In genomic region chr20:62357681-62358080, GRCh38 we compare ENCODE assay signal across 1 cellular context.
TF ChIP-seq lines count a peak whose summit lies in the region.

No MANE protein-coding gene starts in this region.

TF ChIP-seq in IMR-90, 13 proteins besides CTCF, POLR2A, EP300 and RAD21 (continued from another document):
- TF ChIP-seq FOS (IDR thresholded peaks at IDR 0.05; ENCODE audit: low read depth, low read length) (no peak), MXI1 (IDR thresholded peaks at IDR 0.05; ENCODE audit: borderline replicate concordance, low read depth, low read length) (no peak), MAZ (IDR thresholded peaks at IDR 0.05; ENCODE audit: borderline replicate concordance, low read depth, low read length) (no peak), BHLHE40 (IDR thresholded peaks at IDR 0.05; ENCODE audit: low read depth, low read length) (no peak), USF2 (IDR thresholded peaks at IDR 0.05; ENCODE audit: low read depth, low read length) (no peak), CHD1 (IDR thresholded peaks at IDR 0.05; ENCODE audit: low read depth, low read length) (no peak), RCOR1 (IDR thresholded peaks at IDR 0.05; ENCODE audit: insufficient replicate concordance, low read length) (no peak), NFE2L2 (IDR thresholded peaks at IDR 0.05; ENCODE audit: low read depth, low read length) (no peak), MAFK (IDR thresholded peaks at IDR 0.05; ENCODE audit: low read depth, low read length) (no peak), CEBPB (IDR thresholded peaks at IDR 0.05; ENCODE audit: low read depth, low read length) (no peak), RFX5 (IDR thresholded peaks at IDR 0.05; ENCODE audit: low read depth, low read length) (no peak), SMC3 (IDR thresholded peaks at IDR 0.05; ENCODE audit: low read depth, low read length) (no peak)
